2 cellular contexts compared by ENCODE assay signal in the genomic region with DNA sequence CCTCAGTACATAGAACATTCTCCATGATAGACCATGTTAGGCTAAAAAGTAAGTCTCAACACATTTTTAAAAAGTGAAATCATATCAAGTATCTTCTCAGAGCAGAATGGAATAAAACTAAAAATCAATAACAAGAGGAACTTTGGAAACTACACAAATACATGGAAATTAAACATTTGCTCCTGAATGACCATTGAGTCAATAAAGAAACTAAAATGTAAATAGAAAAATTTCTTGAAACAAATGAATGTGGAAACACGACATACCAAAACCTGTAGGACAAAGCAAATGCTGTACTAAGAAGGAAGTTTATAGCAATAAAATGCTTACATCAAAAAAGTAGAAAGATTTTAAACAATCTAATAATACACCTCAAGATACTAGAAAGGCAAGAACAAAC.
TF ChIP-seq lines count a peak whose summit lies in the region.

No MANE protein-coding gene starts in this region.

TF ChIP-seq in HepG2, 621 proteins besides CTCF, POLR2A, EP300 and RAD21 (continues in another document):
- peak; percentile 88 for TF ChIP-seq FOXA1 (IDR thresholded peaks at IDR 0.05)
- no peak for TF ChIP-seq FOXA1 (CRISPR knock-in tag; IDR thresholded peaks at IDR 0.05)
- TF ChIP-seq HHEX (CRISPR knock-in tag; IDR thresholded peaks at IDR 0.05), result no peak
- no peak for TF ChIP-seq U2AF2 (IDR thresholded peaks at IDR 0.05; ENCODE audit: low read depth, low read length)
- TF ChIP-seq HNF1A (IDR thresholded peaks at IDR 0.05; ENCODE audit: low read depth), result peak; percentile 32; the same call in 1 of the 2 replicates
- TF ChIP-seq HNF1A (CRISPR knock-in tag; IDR thresholded peaks at IDR 0.05; ENCODE audit: borderline replicate concordance), result no peak
- TF ChIP-seq REPIN1 (CRISPR knock-in tag; IDR thresholded peaks at IDR 0.05; ENCODE audit: borderline replicate concordance, low read depth), result no peak
- 0 out of 2 replicates have a peak, but pooled peaks have one; percentile 17 for TF ChIP-seq ATF1 (CRISPR knock-in tag; IDR thresholded peaks at IDR 0.05)
- no peak for TF ChIP-seq ZNF644 (CRISPR knock-in tag; IDR thresholded peaks at IDR 0.05; ENCODE audit: low read depth)
- TF ChIP-seq ZNF317 (CRISPR knock-in tag; IDR thresholded peaks at IDR 0.05), result no peak
- no peak for TF ChIP-seq KDM3A (CRISPR knock-in tag; IDR thresholded peaks at IDR 0.05; ENCODE audit: low read depth)
- no peak for TF ChIP-seq ZNF883 (CRISPR knock-in tag; IDR thresholded peaks at IDR 0.05; ENCODE audit: not compliant biosample characterization)
- no peak for TF ChIP-seq MTF1 (CRISPR knock-in tag; IDR thresholded peaks at IDR 0.05)
- TF ChIP-seq, protein P1, sequence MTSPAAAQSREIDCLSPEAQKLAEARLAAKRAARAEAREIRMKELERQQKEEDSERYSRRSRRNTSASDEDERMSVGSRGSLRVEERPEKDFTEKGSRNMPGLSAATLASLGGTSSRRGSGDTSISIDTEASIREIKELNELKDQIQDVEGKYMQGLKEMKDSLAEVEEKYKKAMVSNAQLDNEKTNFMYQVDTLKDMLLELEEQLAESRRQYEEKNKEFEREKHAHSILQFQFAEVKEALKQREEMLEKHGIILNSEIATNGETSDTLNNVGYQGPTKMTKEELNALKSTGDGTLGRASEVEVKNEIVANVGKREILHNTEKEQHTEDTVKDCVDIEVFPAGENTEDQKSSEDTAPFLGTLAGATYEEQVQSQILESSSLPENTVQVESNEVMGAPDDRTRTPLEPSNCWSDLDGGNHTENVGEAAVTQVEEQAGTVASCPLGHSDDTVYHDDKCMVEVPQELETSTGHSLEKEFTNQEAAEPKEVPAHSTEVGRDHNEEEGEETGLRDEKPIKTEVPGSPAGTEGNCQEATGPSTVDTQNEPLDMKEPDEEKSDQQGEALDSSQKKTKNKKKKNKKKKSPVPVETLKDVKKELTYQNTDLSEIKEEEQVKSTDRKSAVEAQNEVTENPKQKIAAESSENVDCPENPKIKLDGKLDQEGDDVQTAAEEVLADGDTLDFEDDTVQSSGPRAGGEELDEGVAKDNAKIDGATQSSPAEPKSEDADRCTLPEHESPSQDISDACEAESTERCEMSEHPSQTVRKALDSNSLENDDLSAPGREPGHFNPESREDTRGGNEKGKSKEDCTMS (CRISPR knock-in tag; conservative IDR thresholded peaks at IDR 0.05), result no peak
- TF ChIP-seq ZSCAN22 (CRISPR knock-in tag; IDR thresholded peaks at IDR 0.05), result no peak
- TF ChIP-seq MAFF (IDR thresholded peaks at IDR 0.05; ENCODE audit: low read depth, low read length), result no peak
- TF ChIP-seq PHB2 (IDR thresholded peaks at IDR 0.05; ENCODE audit: partially characterized antibody), result no peak
- TF ChIP-seq TAF15 (IDR thresholded peaks at IDR 0.05; ENCODE audit: low read depth, low read length, poor library complexity, severe bottlenecking), result no peak
- TF ChIP-seq, protein P2, sequence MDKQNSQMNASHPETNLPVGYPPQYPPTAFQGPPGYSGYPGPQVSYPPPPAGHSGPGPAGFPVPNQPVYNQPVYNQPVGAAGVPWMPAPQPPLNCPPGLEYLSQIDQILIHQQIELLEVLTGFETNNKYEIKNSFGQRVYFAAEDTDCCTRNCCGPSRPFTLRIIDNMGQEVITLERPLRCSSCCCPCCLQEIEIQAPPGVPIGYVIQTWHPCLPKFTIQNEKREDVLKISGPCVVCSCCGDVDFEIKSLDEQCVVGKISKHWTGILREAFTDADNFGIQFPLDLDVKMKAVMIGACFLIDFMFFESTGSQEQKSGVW (CRISPR knock-in tag; IDR thresholded peaks at IDR 0.05; ENCODE audit: borderline replicate concordance), result no peak

TF ChIP-seq in liver, 16 proteins besides CTCF, POLR2A, EP300 and RAD21:
- TF ChIP-seq FOXA2 (IDR thresholded peaks at IDR 0.05), result peak; percentile 30
- TF ChIP-seq SP1 (IDR thresholded peaks at IDR 0.05), result peak; percentile 7
- TF ChIP-seq, protein P3, sequence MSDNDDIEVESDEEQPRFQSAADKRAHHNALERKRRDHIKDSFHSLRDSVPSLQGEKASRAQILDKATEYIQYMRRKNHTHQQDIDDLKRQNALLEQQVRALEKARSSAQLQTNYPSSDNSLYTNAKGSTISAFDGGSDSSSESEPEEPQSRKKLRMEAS (IDR thresholded peaks at IDR 0.05), result no peak
- TF ChIP-seq ATF3 (IDR thresholded peaks at IDR 0.05), result no peak
- peak in 1 of 2 donors; percentile 25 for TF ChIP-seq HNF4A (conservative IDR thresholded peaks at IDR 0.05)
